23 cellular contexts compared by ENCODE assay signal in the genomic region with DNA sequence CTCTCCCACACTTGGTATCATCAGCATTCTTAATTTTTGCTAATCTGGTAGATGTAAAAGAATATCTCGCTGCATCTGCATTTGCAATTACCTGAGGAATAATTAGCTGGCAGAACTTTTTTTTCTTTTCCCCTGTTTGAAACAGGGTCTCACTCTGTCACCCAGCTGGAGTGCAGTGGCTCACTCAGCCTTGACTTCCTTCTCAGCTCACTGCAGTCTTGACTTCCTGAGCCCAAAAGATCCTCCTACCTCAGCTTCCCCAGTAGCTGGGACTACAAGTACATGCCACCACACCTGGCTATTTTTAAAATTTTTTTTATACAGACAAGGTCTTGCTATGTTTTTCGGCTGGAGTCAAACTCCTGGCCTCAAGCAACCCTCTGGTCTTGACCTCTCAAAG.
"Had no signal": no experiment of that assay in that cellular context is flagged by ENCODE, and none has a peak within 500 bp of the region (broad histone marks: within the 10 kb centered on the region; RNA-seq: fewer than 3 reads in every experiment).

No MANE protein-coding gene starts in this region.

- H3K27ac ChIP-seq: adrenal gland, Peyer's patch, VCaP had no signal

- H3K4me3 Mint-ChIP-seq: activated CD8-positive, alpha-beta T cell treated with anti-CD3 and anti-CD28 coated beads for 36 hours; activated naive CD8-positive, alpha-beta T cell treated with anti-CD3 and anti-CD28 coated beads, Interleukin-2, amount 10 ng/mL, durations not matched to agents 7 days and 5 days; T-helper 17 cell had no signal

- H3K27ac Mint-ChIP-seq: activated CD8-positive, alpha-beta T cell treated with anti-CD3 and anti-CD28 coated beads for 36 hours; activated naive CD8-positive, alpha-beta T cell treated with anti-CD3 and anti-CD28 coated beads, Interleukin-2, amount 10 ng/mL, durations not matched to agents 7 days and 5 days; T-helper 17 cell had no signal

- H3K27me3 Mint-ChIP-seq: activated CD8-positive, alpha-beta T cell treated with anti-CD3 and anti-CD28 coated beads for 36 hours had no signal

- H3K4me1 Mint-ChIP-seq: T-helper 17 cell had no signal

- H3K36me3 Mint-ChIP-seq: activated naive CD8-positive, alpha-beta T cell treated with anti-CD3 and anti-CD28 coated beads, Interleukin-2, amount 10 ng/mL, durations not matched to agents 7 days and 5 days had no signal

- H3K9me3 Mint-ChIP-seq: activated CD8-positive, alpha-beta T cell treated with anti-CD3 and anti-CD28 coated beads for 36 hours; activated naive CD8-positive, alpha-beta T cell treated with anti-CD3 and anti-CD28 coated beads, Interleukin-2, amount 10 ng/mL, durations not matched to agents 7 days and 5 days had no signal

- DNase-seq: activated CD4-positive, alpha-beta T cell treated with anti-CD3 and anti-CD28 coated beads for 4 hours; activated CD8-positive, alpha-beta memory T cell treated with anti-CD3 and anti-CD28 coated beads, Interleukin-2, amount 50 U/mL, for 48 hours; activated CD8-positive, alpha-beta T cell treated with anti-CD3 and anti-CD28 coated beads for 36 hours; activated naive CD4-positive, alpha-beta T cell treated with anti-CD3 and anti-CD28 coated beads, Interleukin-2, amount 50 U/mL, for 16 hours; activated naive CD8-positive, alpha-beta T cell treated with anti-CD3 and anti-CD28 coated beads, Interleukin-2, amount 10 ng/mL, durations not matched to agents 7 days and 5 days; activated T-cell treated with anti-CD3 and anti-CD28 coated beads, Interleukin-2, amount 50 U/mL, for 1 hour; anterior cingulate cortex; cerebellar nuclear complex; Karpas-422; MV-4-11; NCI-H1105; NCI-H1436; NCI-H1694 treated with DMSO at 0.1 percent for 48 hours; NCI-H2081; NCI-H510A treated with DMSO at 0.1 percent for 48 hours; NCI-H69; NK-92 treated with Interleukin-12 subunit alpha and Interleukin-12 subunit beta, amount 100 ng/mL, for 24 hours; Peyer's patch; SHP77 treated with DMSO at 0.1 percent for 48 hours; T-helper 17 cell; T-helper 9 cell had no signal
